1 cellular context compared by ENCODE assay signal in genomic region chr5:74642543-74642863, GRCh38.
TF ChIP-seq lines count a peak whose summit lies in the region.

No MANE protein-coding gene starts in this region.

TF ChIP-seq in K562, 482 proteins besides CTCF, POLR2A, EP300 and RAD21:
- TF ChIP-seq ZFP36 (IDR thresholded peaks at IDR 0.05; ENCODE audit: low read depth, low read length, partially characterized antibody) (no peak), JUN (IDR thresholded peaks at IDR 0.05; ENCODE audit: borderline replicate concordance, low read depth, low read length) (no peak), JUN (CRISPR knock-in tag; IDR thresholded peaks at IDR 0.05; ENCODE audit: borderline replicate concordance) (no peak), KDM1A (IDR thresholded peaks at IDR 0.05) (no peak), ZBTB8A (IDR thresholded peaks at IDR 0.05; ENCODE audit: partially characterized antibody) (no peak)
